Comparison of ENCODE assay signal across 1 cellular context in the genomic region with DNA sequence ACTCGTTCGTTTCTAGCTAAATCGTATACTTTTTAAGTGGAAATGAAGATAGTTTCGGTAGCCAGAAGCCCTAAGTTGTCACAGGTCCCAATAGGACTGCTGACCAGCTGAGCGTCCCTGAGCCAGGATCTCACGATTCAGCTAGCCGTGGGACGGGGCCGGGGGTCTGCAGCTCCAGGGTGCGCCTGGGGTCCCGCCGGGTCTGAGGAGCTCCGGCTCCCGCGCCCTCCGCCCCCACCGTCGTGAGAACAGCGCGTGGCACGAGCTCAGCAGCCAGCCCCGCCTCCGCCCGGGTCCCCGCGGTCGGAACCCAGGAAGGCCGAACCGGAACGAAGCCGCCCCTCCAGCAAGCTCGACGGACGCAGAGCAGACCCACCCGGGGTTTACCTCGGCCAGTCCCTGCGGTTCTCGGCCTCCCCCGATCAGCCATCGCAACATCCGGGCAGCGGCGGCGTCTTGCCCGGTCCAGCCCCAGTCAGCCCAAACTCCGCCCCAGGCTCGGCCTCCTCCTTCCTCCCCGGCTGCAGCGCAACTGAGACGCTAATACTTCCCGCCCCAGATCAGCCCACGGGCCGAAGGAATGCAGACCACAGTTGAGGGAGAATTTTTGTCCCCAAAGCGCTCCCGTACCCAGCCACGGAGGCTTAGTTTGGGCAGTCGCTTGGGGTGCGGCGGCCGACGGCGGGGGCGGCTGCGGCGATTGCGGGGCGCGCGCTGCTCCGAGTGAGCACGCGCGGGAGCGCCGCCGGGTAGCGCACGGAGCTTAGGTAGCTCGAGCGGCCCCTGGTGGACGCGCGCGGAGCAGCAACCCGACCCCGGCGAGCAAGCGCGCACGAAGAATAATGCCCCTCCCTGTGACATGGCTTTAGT.
TF ChIP-seq lines count a peak whose summit lies in the region.

A gene with protein sequence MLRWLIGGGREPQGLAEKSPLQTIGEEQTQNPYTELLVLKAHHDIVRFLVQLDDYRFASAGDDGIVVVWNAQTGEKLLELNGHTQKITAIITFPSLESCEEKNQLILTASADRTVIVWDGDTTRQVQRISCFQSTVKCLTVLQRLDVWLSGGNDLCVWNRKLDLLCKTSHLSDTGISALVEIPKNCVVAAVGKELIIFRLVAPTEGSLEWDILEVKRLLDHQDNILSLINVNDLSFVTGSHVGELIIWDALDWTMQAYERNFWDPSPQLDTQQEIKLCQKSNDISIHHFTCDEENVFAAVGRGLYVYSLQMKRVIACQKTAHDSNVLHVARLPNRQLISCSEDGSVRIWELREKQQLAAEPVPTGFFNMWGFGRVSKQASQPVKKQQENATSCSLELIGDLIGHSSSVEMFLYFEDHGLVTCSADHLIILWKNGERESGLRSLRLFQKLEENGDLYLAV (minus strand): TSS at position 534 of the 870 bp plus-strand sequence. CDS start 96 bp downstream, at position 438.

TF ChIP-seq in GM12878, 131 proteins besides CTCF, POLR2A, EP300 and RAD21 (continued from another document):
- TF ChIP-seq ZBTB40 (IDR thresholded peaks at IDR 0.05; ENCODE audit: borderline replicate concordance) (no peak; the same call in 1 of the 2 replicates), SIX5 (IDR thresholded peaks at IDR 0.05; ENCODE audit: low read depth, low read length, severe bottlenecking) (no peak), ZNF622 (IDR thresholded peaks at IDR 0.05) (no peak), ZNF274 (IDR thresholded peaks at IDR 0.05; ENCODE audit: insufficient read depth, insufficient read length) (no peak), RB1 (IDR thresholded peaks at IDR 0.05; ENCODE audit: borderline replicate concordance) (peak; percentile 95), LARP7 (IDR thresholded peaks at IDR 0.05) (peak; percentile 79), ZBED1 (IDR thresholded peaks at IDR 0.05; ENCODE audit: borderline replicate concordance) (peak; percentile 60; the same call in 1 of the 2 replicates), YY1 (IDR thresholded peaks at IDR 0.05; ENCODE audit: low read depth, low read length) (peak; percentile 20; the same call in 1 of the 2 replicates), PAX5 (IDR thresholded peaks at IDR 0.05; ENCODE audit: borderline replicate concordance, low read depth, low read length) (peak; percentile 19; the same call in 1 of the 2 replicates), NFYA (IDR thresholded peaks at IDR 0.05; ENCODE audit: borderline replicate concordance, low read depth, low read length) (no peak), HCFC1 (IDR thresholded peaks at IDR 0.05; ENCODE audit: low read length) (no peak; the same call in 1 of the 2 replicates), RBBP5 (conservative IDR thresholded peaks at IDR 0.05) (peak; percentile 36; the same call in 1 of the 2 replicates), DPF2 (IDR thresholded peaks at IDR 0.05) (peak; percentile 89), POU2F2 (IDR thresholded peaks at IDR 0.05; ENCODE audit: borderline replicate concordance, low read depth, low read length) (peak; percentile 67; the same call in 2 of the 3 replicates), SREBF1 (IDR thresholded peaks at IDR 0.05; ENCODE audit: low read length) (no peak), BCL11A (IDR thresholded peaks at IDR 0.05; ENCODE audit: low read depth, low read length) (no peak), IKZF1 (conservative IDR thresholded peaks at IDR 0.05) (peak; percentile 96), CEBPZ (IDR thresholded peaks at IDR 0.05; ENCODE audit: low read depth, low read length) (no peak), TCF3 (IDR thresholded peaks at IDR 0.05; ENCODE audit: borderline replicate concordance, insufficient read depth, low read depth, low read length) (no peak)
- TF ChIP-seq, protein P1, sequence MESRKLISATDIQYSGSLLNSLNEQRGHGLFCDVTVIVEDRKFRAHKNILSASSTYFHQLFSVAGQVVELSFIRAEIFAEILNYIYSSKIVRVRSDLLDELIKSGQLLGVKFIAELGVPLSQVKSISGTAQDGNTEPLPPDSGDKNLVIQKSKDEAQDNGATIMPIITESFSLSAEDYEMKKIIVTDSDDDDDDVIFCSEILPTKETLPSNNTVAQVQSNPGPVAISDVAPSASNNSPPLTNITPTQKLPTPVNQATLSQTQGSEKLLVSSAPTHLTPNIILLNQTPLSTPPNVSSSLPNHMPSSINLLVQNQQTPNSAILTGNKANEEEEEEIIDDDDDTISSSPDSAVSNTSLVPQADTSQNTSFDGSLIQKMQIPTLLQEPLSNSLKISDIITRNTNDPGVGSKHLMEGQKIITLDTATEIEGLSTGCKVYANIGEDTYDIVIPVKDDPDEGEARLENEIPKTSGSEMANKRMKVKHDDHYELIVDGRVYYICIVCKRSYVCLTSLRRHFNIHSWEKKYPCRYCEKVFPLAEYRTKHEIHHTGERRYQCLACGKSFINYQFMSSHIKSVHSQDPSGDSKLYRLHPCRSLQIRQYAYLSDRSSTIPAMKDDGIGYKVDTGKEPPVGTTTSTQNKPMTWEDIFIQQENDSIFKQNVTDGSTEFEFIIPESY (IDR thresholded peaks at IDR 0.05) = no peak; the same call in 1 of the 2 replicates
- TF ChIP-seq, protein P2, sequence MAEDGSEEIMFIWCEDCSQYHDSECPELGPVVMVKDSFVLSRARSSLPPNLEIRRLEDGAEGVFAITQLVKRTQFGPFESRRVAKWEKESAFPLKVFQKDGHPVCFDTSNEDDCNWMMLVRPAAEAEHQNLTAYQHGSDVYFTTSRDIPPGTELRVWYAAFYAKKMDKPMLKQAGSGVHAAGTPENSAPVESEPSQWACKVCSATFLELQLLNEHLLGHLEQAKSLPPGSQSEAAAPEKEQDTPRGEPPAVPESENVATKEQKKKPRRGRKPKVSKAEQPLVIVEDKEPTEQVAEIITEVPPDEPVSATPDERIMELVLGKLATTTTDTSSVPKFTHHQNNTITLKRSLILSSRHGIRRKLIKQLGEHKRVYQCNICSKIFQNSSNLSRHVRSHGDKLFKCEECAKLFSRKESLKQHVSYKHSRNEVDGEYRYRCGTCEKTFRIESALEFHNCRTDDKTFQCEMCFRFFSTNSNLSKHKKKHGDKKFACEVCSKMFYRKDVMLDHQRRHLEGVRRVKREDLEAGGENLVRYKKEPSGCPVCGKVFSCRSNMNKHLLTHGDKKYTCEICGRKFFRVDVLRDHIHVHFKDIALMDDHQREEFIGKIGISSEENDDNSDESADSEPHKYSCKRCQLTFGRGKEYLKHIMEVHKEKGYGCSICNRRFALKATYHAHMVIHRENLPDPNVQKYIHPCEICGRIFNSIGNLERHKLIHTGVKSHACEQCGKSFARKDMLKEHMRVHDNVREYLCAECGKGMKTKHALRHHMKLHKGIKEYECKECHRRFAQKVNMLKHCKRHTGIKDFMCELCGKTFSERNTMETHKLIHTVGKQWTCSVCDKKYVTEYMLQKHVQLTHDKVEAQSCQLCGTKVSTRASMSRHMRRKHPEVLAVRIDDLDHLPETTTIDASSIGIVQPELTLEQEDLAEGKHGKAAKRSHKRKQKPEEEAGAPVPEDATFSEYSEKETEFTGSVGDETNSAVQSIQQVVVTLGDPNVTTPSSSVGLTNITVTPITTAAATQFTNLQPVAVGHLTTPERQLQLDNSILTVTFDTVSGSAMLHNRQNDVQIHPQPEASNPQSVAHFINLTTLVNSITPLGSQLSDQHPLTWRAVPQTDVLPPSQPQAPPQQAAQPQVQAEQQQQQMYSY (CRISPR knock-in tag; IDR thresholded peaks at IDR 0.05) = no peak
- TF ChIP-seq, protein P3, sequence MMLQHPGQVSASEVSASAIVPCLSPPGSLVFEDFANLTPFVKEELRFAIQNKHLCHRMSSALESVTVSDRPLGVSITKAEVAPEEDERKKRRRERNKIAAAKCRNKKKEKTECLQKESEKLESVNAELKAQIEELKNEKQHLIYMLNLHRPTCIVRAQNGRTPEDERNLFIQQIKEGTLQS (IDR thresholded peaks at IDR 0.05; ENCODE audit: borderline replicate concordance, extremely low read depth, low read depth, low read length) = no peak
TF ChIP-seq in GM12878: peak in this region for 57.
